Comparison of ENCODE assay signal across 8 cellular contexts in genomic region chr20:59004763-59005522, GRCh38. TPM values are rescaled to one million over a fixed set of nuclear protein-coding genes. Genes with fewer than 3 reads are reported as not detected.
DNase-seq lines count a peak whose midpoint lies in the region; ATAC-seq and TF ChIP-seq lines count a peak whose summit lies in the region.

No MANE protein-coding gene starts in this region.

- TF ChIP-seq POLR2A in GM18505 (IDR thresholded peaks at IDR 0.05; ENCODE audit: borderline replicate concordance, extremely low read depth, insufficient read depth, insufficient read length), result peak; percentile 83
- no peak for TF ChIP-seq POLR2A in suprapubic skin (IDR thresholded peaks at IDR 0.05)

- no peak for TF ChIP-seq EP300 in suprapubic skin (IDR thresholded peaks at IDR 0.05)

- no peaks in the 10 kb centered on the region for H3K27me3 ChIP-seq in suprapubic skin

- peak overlapping the region; percentile 84 for H3K4me3 ChIP-seq in suprapubic skin

- H3K4me1 ChIP-seq in suprapubic skin, result peaks cover 40% of the 10 kb centered on the region

- peaks cover 20% of the 10 kb centered on the region for H3K36me3 ChIP-seq in suprapubic skin

- peak overlapping the region; percentile 87 for H3K4me3 Mint-ChIP-seq in activated T-helper 17 cell treated with anti-CD3 and anti-CD28 coated beads, Interleukin-2, amount 50 U/mL, for 72 hours
- no peak overlapping the region for H3K4me3 Mint-ChIP-seq in nephron progenitor cell

- H3K27ac Mint-ChIP-seq in activated T-helper 17 cell treated with anti-CD3 and anti-CD28 coated beads, Interleukin-2, amount 50 U/mL, for 72 hours, result peak overlapping the region; percentile 94
- H3K27ac Mint-ChIP-seq in nephron progenitor cell, result no peak overlapping the region

- intact Hi-C loops in left ventricle myocardium superior (cut with micrococcal nuclease), result no loop called here

- H3K36me3 Mint-ChIP-seq in activated T-helper 17 cell treated with anti-CD3 and anti-CD28 coated beads, Interleukin-2, amount 50 U/mL, for 72 hours (ENCODE audit: low read depth), result peaks cover 22% of the 10 kb centered on the region
- peaks cover 6% of the 10 kb centered on the region for H3K36me3 Mint-ChIP-seq in nephron progenitor cell (ENCODE audit: low read depth)

- ATAC-seq in GM18505 (IDR thresholded peaks at IDR 0.05; ENCODE audit: unreplicated experiment) (peak; percentile 47), GM21786 (IDR thresholded peaks at IDR 0.05; ENCODE audit: unreplicated experiment) (peak; percentile 60), left ventricle myocardium superior (peak; percentile 53)
- peak; percentile 59 for ATAC-seq in activated T-helper 17 cell treated with anti-CD3 and anti-CD28 coated beads, Interleukin-2, amount 50 U/mL, for 72 hours (replicated peaks)

- H3K9me3 Mint-ChIP-seq in activated T-helper 17 cell treated with anti-CD3 and anti-CD28 coated beads, Interleukin-2, amount 50 U/mL, for 72 hours, result no peaks in the 10 kb centered on the region
- H3K9me3 Mint-ChIP-seq in nephron progenitor cell, result no peaks in the 10 kb centered on the region

- H3K9me3 ChIP-seq in suprapubic skin, result no peaks in the 10 kb centered on the region

- DNase-seq in Kasumi-1 (lab: John Stamatoyannopoulos, UW) (peak; percentile 70 to 73), left ventricle myocardium superior (peak; percentile 69), suprapubic skin (ENCODE audit: low spot score in 2 of 2) (no peak), nephron progenitor cell (no peak), NCI-H526 (lab: John Stamatoyannopoulos, UW) (no peak)

- 56% methylated on average over 16 of the region's 17 CpGs for WGBS in suprapubic skin

- TF ChIP-seq CTCF in suprapubic skin (IDR thresholded peaks at IDR 0.05), result no peak
- TF ChIP-seq CTCF in nephron progenitor cell (IDR thresholded peaks at IDR 0.05), result no peak

- no peaks in the 10 kb centered on the region for H3K27me3 Mint-ChIP-seq in activated T-helper 17 cell treated with anti-CD3 and anti-CD28 coated beads, Interleukin-2, amount 50 U/mL, for 72 hours
- H3K27me3 Mint-ChIP-seq in nephron progenitor cell (ENCODE audit: low read depth, poor library complexity), result peaks cover 8% of the 10 kb centered on the region

- H3K4me1 Mint-ChIP-seq in activated T-helper 17 cell treated with anti-CD3 and anti-CD28 coated beads, Interleukin-2, amount 50 U/mL, for 72 hours, result peaks cover 38% of the 10 kb centered on the region
- H3K4me1 Mint-ChIP-seq in nephron progenitor cell, result peaks cover 46% of the 10 kb centered on the region

- H3K27ac ChIP-seq in suprapubic skin, result peak overlapping the region; percentile 87

RNA-seq across cellular contexts. Expression of gene CTSZ, which starts 2.1 kb away (rescaled TPM):
- total RNA-seq in activated T-helper 17 cell treated with anti-CD3 and anti-CD28 coated beads, Interleukin-2, amount 50 U/mL, for 72 hours, result 10 to 100 TPM; 29.7 to 52.2 TPM
- total RNA-seq in left ventricle myocardium superior (129 TPM), suprapubic skin (10 to 100 TPM; 25.6 to 38.7 (median 34.7) TPM)

RNA-seq across cellular contexts. Expression of gene TUBB1, which starts 14.3 kb away (rescaled TPM):
- under 1 TPM; 0.08 to 0.13 TPM for total RNA-seq in activated T-helper 17 cell treated with anti-CD3 and anti-CD28 coated beads, Interleukin-2, amount 50 U/mL, for 72 hours
- total RNA-seq in left ventricle myocardium superior (0.30 TPM), suprapubic skin (under 1 TPM in 1 of 4 donors, not detected in 3; 0.17 TPM)

RNA-seq across cellular contexts. Expression of gene NELFCD, which starts 23.9 kb away (rescaled TPM):
- 100 to 1,000 TPM in 1 of 2 donors, 10 to 100 TPM in 1; 92.7 to 124 TPM for total RNA-seq in activated T-helper 17 cell treated with anti-CD3 and anti-CD28 coated beads, Interleukin-2, amount 50 U/mL, for 72 hours
- total RNA-seq in left ventricle myocardium superior (35.6 TPM), suprapubic skin (10 to 100 TPM; 45.9 to 90.0 (median 63.4) TPM)

RNA-seq across cellular contexts. Expression of gene ATP5F1E, which starts 27.2 kb away (rescaled TPM):
- total RNA-seq in activated T-helper 17 cell treated with anti-CD3 and anti-CD28 coated beads, Interleukin-2, amount 50 U/mL, for 72 hours, result 10 to 100 TPM; 45.5 to 78.0 TPM
- 128 TPM for total RNA-seq in left ventricle myocardium superior
- total RNA-seq in suprapubic skin, result 10 to 100 TPM; 16.1 to 26.8 (median 19.5) TPM

RNA-seq across cellular contexts. Expression of gene PRELID3B, which starts 37.6 kb away (rescaled TPM):
- 100 to 1,000 TPM in 1 of 2 donors, 10 to 100 TPM in 1; 77.1 to 107 TPM for total RNA-seq in activated T-helper 17 cell treated with anti-CD3 and anti-CD28 coated beads, Interleukin-2, amount 50 U/mL, for 72 hours
- total RNA-seq in left ventricle myocardium superior, result 50.1 TPM
- 10 to 100 TPM; 25.4 to 42.2 (median 32.8) TPM for total RNA-seq in suprapubic skin

Comparison
In these comparisons a context has a peak if more than half of its experiments do, and no peak if none do; other contexts are left out.
1. DNase-seq: peak in Kasumi-1 (2 of 2) and left ventricle myocardium superior (single experiment); none in suprapubic skin (0 of 2), nephron progenitor cell (single experiment) and NCI-H526 (0 of 2).
2. Peak in every context shown above with its lines, with median percentiles within 50 percentile points of each other: ATAC-seq.